In the genomic region with DNA sequence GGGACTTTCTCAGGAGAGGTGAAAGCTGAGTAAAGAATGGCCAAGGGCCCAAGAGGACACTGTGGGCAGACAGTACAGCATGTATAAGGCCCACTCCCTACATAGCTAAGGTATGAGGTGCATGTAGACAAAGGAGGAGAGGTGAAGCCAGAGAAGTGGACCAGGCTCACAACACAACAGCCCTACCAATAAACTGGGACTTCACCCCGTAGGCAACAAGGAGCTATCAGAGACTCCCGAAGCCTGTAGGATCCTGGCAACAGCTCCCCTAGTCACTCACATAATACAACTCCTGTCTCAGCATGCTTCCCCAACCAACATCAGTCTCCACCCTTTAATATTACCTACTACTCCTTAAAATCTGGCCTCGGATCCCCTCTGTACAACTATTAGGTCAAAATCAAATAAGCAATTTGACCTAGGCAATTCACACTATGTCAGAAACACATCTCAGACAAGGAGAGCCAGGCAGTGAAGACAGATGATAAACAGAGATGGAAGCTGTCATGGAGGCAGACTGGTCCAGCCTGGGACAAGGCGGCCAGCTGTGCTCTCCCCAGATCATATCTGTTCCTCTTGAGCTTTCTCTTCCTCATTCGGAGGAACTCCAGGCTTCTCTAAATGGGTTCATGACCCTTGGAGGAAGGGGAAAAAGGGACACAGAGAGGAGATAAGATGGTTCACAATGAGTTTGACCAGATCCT, we compare ENCODE assay signal across 8 cellular contexts.
A peak's percentile ranks its signal among the peaks of the same experiment; 100 is the strongest.
DNase-seq lines count a peak whose midpoint lies in the region; ATAC-seq and TF ChIP-seq lines count a peak whose summit lies in the region.

No MANE protein-coding gene starts in this region.

- H3K27me3 ChIP-seq in NT2/D1 (ENCODE audit: insufficient read depth, insufficient read length) (no peaks in the 10 kb centered on the region), duodenal mucosa (ENCODE audit: control insufficient read depth in 1 of 2, insufficient read depth in 2 of 2, low read length in 2 of 2) (no peaks in the 10 kb centered on the region), neutrophil (no peaks in the 10 kb centered on the region)

- H3K9me3 ChIP-seq in ES-I3 (ENCODE audit: control insufficient read depth, insufficient read depth, low read length) (no peaks in the 10 kb centered on the region), NT2/D1 (ENCODE audit: insufficient read depth, low read length) (no peaks in the 10 kb centered on the region), duodenal mucosa (ENCODE audit: control insufficient read depth in 1 of 2, low read length in 2 of 2) (no peaks in the 10 kb centered on the region), neutrophil (no peaks in the 10 kb centered on the region)

- DNase-seq in NT2/D1 (ENCODE audit: low read depth, low spot score) (no peak), D341Med (ENCODE audit: low spot score) (no peak)

- H3K4me1 ChIP-seq in ES-I3 (ENCODE audit: insufficient read depth, low read length) (peaks cover 7% of the 10 kb centered on the region; the same call in 1 of the 2 replicates), NT2/D1 (ENCODE audit: insufficient read depth, insufficient read length) (peaks cover 11% of the 10 kb centered on the region), duodenal mucosa (ENCODE audit: control insufficient read depth in 1 of 2, insufficient read depth in 2 of 2, low read length in 2 of 2) (peaks cover 20 to 23% of the 10 kb centered on the region in 2 donors), neutrophil (ENCODE audit: control insufficient read depth in 1 of 2, insufficient read depth in 1 of 2, low read depth in 1 of 2, low read length in 1 of 2) (peaks cover 30 to 31% of the 10 kb centered on the region in 2 experiments)

- no peak for TF ChIP-seq CTCF in neutrophil (IDR thresholded peaks at IDR 0.05)

- H3K27ac ChIP-seq in duodenal mucosa (ENCODE audit: low read depth, low read length) (no peak overlapping the region), neutrophil (peak overlapping the region; percentile 81)

- peak overlapping the region; percentile 82; the same call in 1 of the 2 replicates for H3K9ac ChIP-seq in ES-I3 (ENCODE audit: low read depth, low read length)
- H3K9ac ChIP-seq in NT2/D1 (ENCODE audit: insufficient read length, low read depth): peak overlapping the region; percentile 94
- peak overlapping the region in 1 of 2 donors; percentile 65 for H3K9ac ChIP-seq in duodenal mucosa (ENCODE audit: low read depth in 1 of 2, low read length in 2 of 2)

- H3K4me3 ChIP-seq in NT2/D1 (ENCODE audit: insufficient read length, low read depth): peak overlapping the region; percentile 88
- H3K4me3 ChIP-seq in duodenal mucosa (ENCODE audit: low read depth in 1 of 2, low read length in 2 of 2): peak overlapping the region; percentile 90
- peak overlapping the region; percentile 94 to 98 for H3K4me3 ChIP-seq in neutrophil (ENCODE audit: low read depth in 1 of 2, low read length in 1 of 2)

- H3K36me3 ChIP-seq in ES-I3 (ENCODE audit: insufficient read depth, low read length) (peaks cover 6% of the 10 kb centered on the region; the same call in 1 of the 2 replicates), NT2/D1 (ENCODE audit: insufficient read depth, insufficient read length, low read length) (peaks cover 38% of the 10 kb centered on the region), duodenal mucosa (ENCODE audit: control insufficient read depth in 1 of 2, insufficient read depth in 2 of 2, low read length in 2 of 2) (no peaks in the 10 kb centered on the region), neutrophil (peaks cover 3% of the 10 kb centered on the region)

- ATAC-seq in HG03159 (IDR thresholded peaks at IDR 0.05; ENCODE audit: unreplicated experiment) (no peak), GM18519 (IDR thresholded peaks at IDR 0.05; ENCODE audit: low FRiP score, unreplicated experiment) (no peak), GM18909 (IDR thresholded peaks at IDR 0.05; ENCODE audit: poor library complexity, unreplicated experiment) (no peak)
